1 cellular context compared by ENCODE assay signal in genomic region chr14:74881425-74882102, GRCh38.
TF ChIP-seq lines count a peak whose summit lies in the region.

DLST (plus strand) TSS chr14:74881916; CDS start chr14:74881954, 38 bp downstream.

TF ChIP-seq in HEK293, 187 proteins besides CTCF, POLR2A, EP300 and RAD21 (continued from another document):
- TF ChIP-seq ZNF660 (tag by site-specific recombination; IDR thresholded peaks at IDR 0.05) (peak; percentile 64; the same call in 1 of the 2 replicates), YY2 (tag by site-specific recombination; IDR thresholded peaks at IDR 0.05) (peak; percentile 62; the same call in 1 of the 2 replicates), HOXC10 (CRISPR knock-in tag; IDR thresholded peaks at IDR 0.05) (no peak), ZNF692 (tag by site-specific recombination; IDR thresholded peaks at IDR 0.05) (peak; percentile 79), ZBTB8A (tag by site-specific recombination; IDR thresholded peaks at IDR 0.05) (peak; percentile 99), ZEB2 (tag by site-specific recombination; IDR thresholded peaks at IDR 0.05) (peak; percentile 62), GLIS1 (tag by site-specific recombination; IDR thresholded peaks at IDR 0.05) (peak; percentile 15; the same call in 1 of the 2 replicates), ZNF132 (tag by site-specific recombination; IDR thresholded peaks at IDR 0.05; ENCODE audit: borderline replicate concordance) (no peak), ZNF645 (tag by site-specific recombination; IDR thresholded peaks at IDR 0.05) (no peak), BCL11B (tag by site-specific recombination; IDR thresholded peaks at IDR 0.05; ENCODE audit: low read depth) (peak; percentile 43; the same call in 1 of the 2 replicates), SP7 (tag by site-specific recombination; IDR thresholded peaks at IDR 0.05) (peak; percentile 85), SCRT1 (tag by site-specific recombination; IDR thresholded peaks at IDR 0.05; ENCODE audit: borderline replicate concordance) (no peak), ZBTB10 (tag by site-specific recombination; IDR thresholded peaks at IDR 0.05) (no peak; the same call in 1 of the 2 replicates), ZNF600 (tag by site-specific recombination; IDR thresholded peaks at IDR 0.05) (peak; percentile 72), KLF10 (tag by site-specific recombination; IDR thresholded peaks at IDR 0.05) (no peak), ZSCAN30 (tag by site-specific recombination; IDR thresholded peaks at IDR 0.05) (peak; percentile 96), ZNF2 (tag by site-specific recombination; IDR thresholded peaks at IDR 0.05) (peak; percentile 88), ZNF175 (tag by site-specific recombination; IDR thresholded peaks at IDR 0.05) (no peak), SETDB1 (IDR thresholded peaks at IDR 0.05; ENCODE audit: insufficient read length, low read length) (no peak), ZNF324 (tag by site-specific recombination; IDR thresholded peaks at IDR 0.05) (peak; percentile 50; the same call in 1 of the 2 replicates), ZNF335 (tag by site-specific recombination; conservative IDR thresholded peaks at IDR 0.05) (peak; percentile 98), ZBTB17 (tag by site-specific recombination; IDR thresholded peaks at IDR 0.05) (peak; percentile 66), ZNF654 (tag by site-specific recombination; IDR thresholded peaks at IDR 0.05; ENCODE audit: low read depth) (no peak), PRDM1 (tag by site-specific recombination; IDR thresholded peaks at IDR 0.05) (no peak), ZNF629 (tag by site-specific recombination; IDR thresholded peaks at IDR 0.05) (peak; percentile 65; the same call in 1 of the 2 replicates), GLI4 (tag by site-specific recombination; IDR thresholded peaks at IDR 0.05) (peak; percentile 90), ZNF302 (tag by site-specific recombination; IDR thresholded peaks at IDR 0.05; ENCODE audit: low read depth) (no peak), OVOL3 (tag by site-specific recombination; IDR thresholded peaks at IDR 0.05) (no peak), ZNF404 (tag by site-specific recombination; IDR thresholded peaks at IDR 0.05) (no peak), ZNF140 (tag by site-specific recombination; IDR thresholded peaks at IDR 0.05) (no peak), ZNF621 (tag by site-specific recombination; IDR thresholded peaks at IDR 0.05) (no peak), SP2 (tag by site-specific recombination; IDR thresholded peaks at IDR 0.05) (peak; percentile 88), ZNF776 (tag by site-specific recombination; IDR thresholded peaks at IDR 0.05; ENCODE audit: borderline replicate concordance) (no peak), ZNF658 (tag by site-specific recombination; IDR thresholded peaks at IDR 0.05) (no peak), ZNF596 (tag by site-specific recombination; IDR thresholded peaks at IDR 0.05) (no peak), ZBTB21 (tag by site-specific recombination; IDR thresholded peaks at IDR 0.05) (peak; percentile 35; the same call in 1 of the 2 replicates), ZNF416 (tag by site-specific recombination; IDR thresholded peaks at IDR 0.05) (no peak), ZNF837 (tag by site-specific recombination; IDR thresholded peaks at IDR 0.05) (peak; percentile 39; the same call in 1 of the 2 replicates), ZNF501 (tag by site-specific recombination; IDR thresholded peaks at IDR 0.05) (peak; percentile 69; the same call in 1 of the 2 replicates), ZNF211 (tag by site-specific recombination; IDR thresholded peaks at IDR 0.05; ENCODE audit: low read depth) (no peak), ZBTB20 (tag by site-specific recombination; IDR thresholded peaks at IDR 0.05) (peak; percentile 90; the same call in 1 of the 2 replicates), MEIS1 (CRISPR knock-in tag; IDR thresholded peaks at IDR 0.05; ENCODE audit: borderline replicate concordance) (no peak), ZFP41 (tag by site-specific recombination; IDR thresholded peaks at IDR 0.05; ENCODE audit: borderline replicate concordance) (no peak), ZNF555 (tag by site-specific recombination; conservative IDR thresholded peaks at IDR 0.05) (no peak), ZNF423 (tag by site-specific recombination; IDR thresholded peaks at IDR 0.05) (peak; percentile 81; the same call in 1 of the 2 replicates), KLF16 (tag by site-specific recombination; IDR thresholded peaks at IDR 0.05) (peak; percentile 74), ZNF37A (tag by site-specific recombination; IDR thresholded peaks at IDR 0.05) (peak; percentile 83), KLF1 (tag by site-specific recombination; IDR thresholded peaks at IDR 0.05) (peak; percentile 42), ZNF26 (tag by site-specific recombination; IDR thresholded peaks at IDR 0.05) (no peak), WT1 (tag by site-specific recombination; IDR thresholded peaks at IDR 0.05) (0 out of 2 replicates have a peak, but pooled peaks have one; percentile 9), ZNF274 (IDR thresholded peaks at IDR 0.05; ENCODE audit: low read length) (no peak), ZNF274 (tag by site-specific recombination; IDR thresholded peaks at IDR 0.05; ENCODE audit: borderline replicate concordance) (no peak), ZNF513 (tag by site-specific recombination; IDR thresholded peaks at IDR 0.05) (no peak), ZNF121 (tag by site-specific recombination; IDR thresholded peaks at IDR 0.05) (no peak), TRIM28 (IDR thresholded peaks at IDR 0.05; ENCODE audit: borderline replicate concordance, low read length) (peak; percentile 83; the same call in 1 of the 2 replicates), ZNF311 (tag by site-specific recombination; IDR thresholded peaks at IDR 0.05; ENCODE audit: borderline replicate concordance) (no peak), ZSCAN4 (tag by site-specific recombination; IDR thresholded peaks at IDR 0.05) (no peak), KLF7 (tag by site-specific recombination; IDR thresholded peaks at IDR 0.05; ENCODE audit: borderline replicate concordance) (peak; percentile 61), ZNF362 (tag by site-specific recombination; IDR thresholded peaks at IDR 0.05) (no peak), ZNF791 (tag by site-specific recombination; IDR thresholded peaks at IDR 0.05) (no peak), ZBTB44 (tag by site-specific recombination; IDR thresholded peaks at IDR 0.05) (no peak), ZNF138 (tag by site-specific recombination; IDR thresholded peaks at IDR 0.05; ENCODE audit: borderline replicate concordance) (no peak), ZNF777 (tag by site-specific recombination; IDR thresholded peaks at IDR 0.05; ENCODE audit: borderline replicate concordance) (no peak; the same call in 1 of the 2 replicates), IKZF3 (tag by site-specific recombination; IDR thresholded peaks at IDR 0.05) (peak; percentile 68; the same call in 1 of the 2 replicates), ZFP69B (tag by site-specific recombination; IDR thresholded peaks at IDR 0.05) (peak; percentile 79), ZNF747 (tag by site-specific recombination; IDR thresholded peaks at IDR 0.05) (no peak), ZNF585B (tag by site-specific recombination; IDR thresholded peaks at IDR 0.05) (no peak)
